14 cellular contexts compared by ENCODE assay signal in genomic region chr9:87844471-87844870, GRCh38. TPM values are rescaled to one million over a fixed set of nuclear protein-coding genes. Genes with fewer than 3 reads are reported as not detected.
DNase-seq lines count a peak whose midpoint lies in the region; ATAC-seq and TF ChIP-seq lines count a peak whose summit lies in the region.
"Had no signal": no experiment of that assay in that cellular context is flagged by ENCODE, and none has a peak within 500 bp of the region (broad histone marks: within the 10 kb centered on the region; RNA-seq: fewer than 3 reads in every experiment).

No MANE protein-coding gene starts in this region.

- no peak overlapping the region for H3K4me3 Mint-ChIP-seq in mesothelial cell of epicardium
- H3K4me3 Mint-ChIP-seq: CD4-positive, CD25-positive, alpha-beta regulatory T cell had no signal

- H3K4me3 ChIP-seq in astrocyte of the cerebellum (ENCODE audit: low read depth, low read length) (no peak overlapping the region), fibroblast of mammary gland (ENCODE audit: control insufficient read depth, low read depth, low read length) (no peak overlapping the region)
- H3K4me3 ChIP-seq: BLaER1 treated with 17β-estradiol and CSF1 and Interleukin-3, amounts not matched to agents 10 nM and 100 nM; HAP-1 had no signal

- peaks cover 41% of the 10 kb centered on the region for H3K4me1 Mint-ChIP-seq in mesothelial cell of epicardium
- H3K4me1 Mint-ChIP-seq: CD4-positive, CD25-positive, alpha-beta regulatory T cell had no signal

- H3K27ac Mint-ChIP-seq in mesothelial cell of epicardium = peak overlapping the region; percentile 68
- H3K27ac Mint-ChIP-seq: CD4-positive, CD25-positive, alpha-beta regulatory T cell had no signal

- no peaks in the 10 kb centered on the region for H3K36me3 Mint-ChIP-seq in mesothelial cell of epicardium
- H3K36me3 Mint-ChIP-seq: CD4-positive, CD25-positive, alpha-beta regulatory T cell had no signal

- in situ Hi-C loops in astrocyte of the cerebellum (cut with HindIII; ENCODE audit: low sequenced_read_pairs) = no loop called here

- no peaks in the 10 kb centered on the region for H3K27me3 Mint-ChIP-seq in mesothelial cell of epicardium (ENCODE audit: low read depth)

- ATAC-seq in GM21825 (IDR thresholded peaks at IDR 0.05; ENCODE audit: unreplicated experiment) = no peak
- no peak for ATAC-seq in HG02884 (IDR thresholded peaks at IDR 0.05; ENCODE audit: unreplicated experiment)

- DNase-seq in astrocyte of the cerebellum (ENCODE audit: low read depth) (peak; percentile 22), fibroblast of mammary gland (ENCODE audit: low read depth) (peak; percentile 50), mesothelial cell of epicardium (ENCODE audit: low spot score in 2 of 2, unreplicated experiment in 2 of 2) (no peak), stromal cell of bone marrow (ENCODE audit: low read depth) (peak; percentile 47)
- no peak for DNase-seq in activated naive CD4-positive, alpha-beta T cell treated with Interleukin-2 at 50 U/mL for 16 hours
- DNase-seq: ACHN; CD4-positive, CD25-positive, alpha-beta regulatory T cell; DMS53; GF-D8 had no signal

- TF ChIP-seq CTCF in astrocyte of the cerebellum (IDR thresholded peaks at IDR 0.05; ENCODE audit: low read depth, low read length, missing control alignments) (no peak), fibroblast of mammary gland (conservative IDR thresholded peaks at IDR 0.05; ENCODE audit: control insufficient read depth, insufficient read depth, low read depth, low read length) (no peak), mesothelial cell of epicardium (IDR thresholded peaks at IDR 0.05; ENCODE audit: unreplicated experiment) (no peak)

- peaks cover 8% of the 10 kb centered on the region for H3K9me3 Mint-ChIP-seq in mesothelial cell of epicardium

RNA-seq across cellular contexts. Expression of gene SPATA31E1, which starts 38.2 kb away (rescaled TPM):
- 0.09 TPM in 1 of 3 replicates, not detected in the others for total RNA-seq in mesothelial cell of epicardium
- total RNA-seq: A172; CD4-positive, CD25-positive, alpha-beta regulatory T cell had no signal

Comparison
In these comparisons a context has a peak if more than half of its experiments do, and no peak if none do; other contexts are left out.
1. DNase-seq: peak in astrocyte of the cerebellum (single experiment), fibroblast of mammary gland (single experiment) and stromal cell of bone marrow (single experiment); none in mesothelial cell of epicardium (0 of 2) and activated naive CD4-positive, alpha-beta T cell treated with Interleukin-2 at 50 U/mL for 16 hours (single experiment).